Comparison of ENCODE assay signal across 21 cellular contexts in genomic region chr1:201318504-201319340, GRCh38. TPM values are rescaled to one million over a fixed set of nuclear protein-coding genes. Genes with fewer than 3 reads are reported as not detected.
"Had no signal": no experiment of that assay in that cellular context is flagged by ENCODE, and none has a peak within 500 bp of the region (broad histone marks: within the 10 kb centered on the region; RNA-seq: fewer than 3 reads in every experiment).

No MANE protein-coding gene starts in this region.

- H3K27ac Mint-ChIP-seq: activated naive CD4-positive, alpha-beta T cell treated with anti-CD3 and anti-CD28 coated beads, Interleukin-2, amount 10 ng/mL, durations not matched to agents 7 days and 5 days; activated T-helper 17 cell treated with anti-CD3 and anti-CD28 coated beads, Interleukin-2, amount 50 U/mL, for 72 hours; mesothelial cell of epicardium; naive B cell had no signal

- H3K9me3 Mint-ChIP-seq: activated naive CD4-positive, alpha-beta T cell treated with anti-CD3 and anti-CD28 coated beads, Interleukin-2, amount 10 ng/mL, durations not matched to agents 7 days and 5 days; activated T-helper 17 cell treated with anti-CD3 and anti-CD28 coated beads, Interleukin-2, amount 50 U/mL, for 72 hours; mesothelial cell of epicardium had no signal

- H3K36me3 ChIP-seq: cardiac muscle cell, lower lobe of right lung, neutrophil, transverse colon had no signal

- ATAC-seq: activated T-helper 17 cell treated with anti-CD3 and anti-CD28 coated beads, Interleukin-2, amount 50 U/mL, for 72 hours; left cardiac atrium; lower lobe of right lung had no signal

- H3K9me3 ChIP-seq: lower lobe of right lung, neutrophil, transverse colon had no signal

- H3K27ac ChIP-seq: cardiac muscle cell, lower lobe of right lung, neutrophil, parathyroid adenoma, transverse colon had no signal

- H2AFZ ChIP-seq: parathyroid adenoma had no signal

- H3K4me1 ChIP-seq: lower lobe of right lung, parathyroid adenoma, transverse colon had no signal

- H3K4me3 ChIP-seq: cardiac muscle cell, lower lobe of right lung, transverse colon had no signal

- H3K4me3 Mint-ChIP-seq: activated naive CD4-positive, alpha-beta T cell treated with anti-CD3 and anti-CD28 coated beads, Interleukin-2, amount 10 ng/mL, durations not matched to agents 7 days and 5 days; activated T-helper 17 cell treated with anti-CD3 and anti-CD28 coated beads, Interleukin-2, amount 50 U/mL, for 72 hours; mesothelial cell of epicardium; naive B cell had no signal

- H3K79me2 ChIP-seq: parathyroid adenoma had no signal

- FAIRE-seq: astrocyte, colon, endometrium had no signal

- DNase-seq: activated CD4-positive, alpha-beta T cell treated with anti-CD3 and anti-CD28 coated beads for 1 hour; activated CD4-positive, alpha-beta T cell treated with anti-CD3 and anti-CD28 coated beads, Interleukin-2, amount 50 U/mL, for 48 hours; activated naive CD4-positive, alpha-beta T cell treated with anti-CD3 and anti-CD28 coated beads, Interleukin-2, amount 10 ng/mL, durations not matched to agents 7 days and 5 days; foreskin melanocyte; left cardiac atrium; naive B cell; retina; stimulated activated CD4-positive, alpha-beta T cell treated with anti-CD3 and anti-CD28 coated beads, Interleukin-4, amount 100 ng/mL, for 24 hours; stimulated activated naive CD4-positive, alpha-beta T cell; T-helper 9 cell; transverse colon had no signal

- H3K4me1 Mint-ChIP-seq: activated naive CD4-positive, alpha-beta T cell treated with anti-CD3 and anti-CD28 coated beads, Interleukin-2, amount 10 ng/mL, durations not matched to agents 7 days and 5 days; activated T-helper 17 cell treated with anti-CD3 and anti-CD28 coated beads, Interleukin-2, amount 50 U/mL, for 72 hours; mesothelial cell of epicardium; naive B cell had no signal

- H3K9ac ChIP-seq: parathyroid adenoma had no signal

- H3K36me3 Mint-ChIP-seq: activated naive CD4-positive, alpha-beta T cell treated with anti-CD3 and anti-CD28 coated beads, Interleukin-2, amount 10 ng/mL, durations not matched to agents 7 days and 5 days; mesothelial cell of epicardium; naive B cell had no signal

- H3K27me3 ChIP-seq: cardiac muscle cell, neutrophil, transverse colon had no signal

RNA-seq across cellular contexts. Expression of gene PKP1, which starts 35.4 kb away (rescaled TPM):
- total RNA-seq: activated T-helper 17 cell treated with anti-CD3 and anti-CD28 coated beads, Interleukin-2, amount 50 U/mL, for 72 hours had no signal
- polyA plus RNA-seq: cardiac muscle cell had no signal

RNA-seq across cellular contexts. Expression of gene TNNT2, which starts 58.8 kb away (rescaled TPM):
- total RNA-seq: activated T-helper 17 cell treated with anti-CD3 and anti-CD28 coated beads, Interleukin-2, amount 50 U/mL, for 72 hours; subcutaneous adipose tissue had no signal
